Comparison of ENCODE assay signal across 1 cellular context in the genomic region with DNA sequence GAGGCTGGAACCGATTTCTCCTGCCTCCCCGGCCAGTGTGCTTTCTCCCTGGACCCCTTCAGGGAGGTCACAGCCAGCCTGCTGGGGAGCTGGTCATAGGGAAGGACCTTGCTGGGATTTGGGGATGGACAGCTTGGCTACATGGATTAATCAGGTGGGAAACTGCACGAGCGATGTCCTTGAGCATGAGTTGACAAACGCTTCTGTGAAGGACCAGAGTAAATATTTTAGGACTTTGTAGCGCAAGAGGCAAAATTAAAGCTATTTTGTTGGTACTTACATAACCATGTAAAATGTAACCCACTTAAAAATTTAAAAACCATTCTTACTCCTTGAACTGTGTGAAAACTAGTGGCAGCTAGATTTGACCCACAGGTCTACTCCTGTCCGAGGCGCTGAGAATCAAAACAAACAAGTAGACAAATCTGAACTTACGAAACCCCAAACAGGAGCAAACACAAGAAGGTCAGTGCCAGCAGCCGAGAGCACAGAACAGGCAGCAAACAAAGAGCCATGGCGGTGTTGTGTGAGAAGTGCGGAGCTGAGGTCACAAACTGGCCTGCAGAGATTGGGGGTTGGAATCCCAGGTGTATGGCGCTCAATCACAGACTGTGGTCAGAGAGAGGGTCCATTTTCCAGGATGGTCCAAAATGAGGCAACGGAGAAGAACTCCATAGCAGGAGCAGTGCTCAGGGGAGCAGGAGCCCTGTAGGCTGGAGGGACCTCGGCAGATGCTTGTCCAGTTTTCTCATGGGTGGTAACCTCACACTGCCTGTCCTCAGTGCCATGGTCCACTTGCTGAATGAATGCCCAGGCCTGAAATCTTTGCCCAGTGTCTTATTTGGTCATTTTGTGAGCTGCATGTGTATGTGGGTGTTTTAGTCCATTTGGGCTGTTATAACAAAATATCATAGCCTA.
TF ChIP-seq lines count a peak whose summit lies in the region.

No MANE protein-coding gene starts in this region.

TF ChIP-seq in HepG2, 621 proteins besides CTCF, POLR2A, EP300 and RAD21 (continued from another document):
- TF ChIP-seq, protein P1, sequence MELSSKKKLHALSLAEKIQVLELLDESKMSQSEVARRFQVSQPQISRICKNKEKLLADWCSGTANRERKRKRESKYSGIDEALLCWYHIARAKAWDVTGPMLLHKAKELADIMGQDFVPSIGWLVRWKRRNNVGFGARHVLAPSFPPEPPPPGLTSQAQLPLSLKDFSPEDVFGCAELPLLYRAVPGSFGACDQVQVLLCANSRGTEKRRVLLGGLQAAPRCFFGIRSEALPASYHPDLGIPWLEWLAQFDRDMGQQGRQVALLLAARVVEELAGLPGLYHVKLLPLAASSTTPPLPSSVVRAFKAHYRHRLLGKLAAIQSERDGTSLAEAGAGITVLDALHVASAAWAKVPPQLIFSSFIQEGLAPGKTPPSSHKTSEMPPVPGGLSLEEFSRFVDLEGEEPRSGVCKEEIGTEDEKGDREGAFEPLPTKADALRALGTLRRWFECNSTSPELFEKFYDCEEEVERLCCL (CRISPR knock-in tag; IDR thresholded peaks at IDR 0.05; ENCODE audit: borderline replicate concordance) = no peak
- TF ChIP-seq ZNF44 (CRISPR knock-in tag; IDR thresholded peaks at IDR 0.05) (no peak), CENPX (CRISPR knock-in tag; IDR thresholded peaks at IDR 0.05) (no peak), ARNTL (CRISPR knock-in tag; IDR thresholded peaks at IDR 0.05) (no peak)
TF ChIP-seq in HepG2: peak in this region for 82.
